ENCODE assay signal across 21 cellular contexts in the genomic region with DNA sequence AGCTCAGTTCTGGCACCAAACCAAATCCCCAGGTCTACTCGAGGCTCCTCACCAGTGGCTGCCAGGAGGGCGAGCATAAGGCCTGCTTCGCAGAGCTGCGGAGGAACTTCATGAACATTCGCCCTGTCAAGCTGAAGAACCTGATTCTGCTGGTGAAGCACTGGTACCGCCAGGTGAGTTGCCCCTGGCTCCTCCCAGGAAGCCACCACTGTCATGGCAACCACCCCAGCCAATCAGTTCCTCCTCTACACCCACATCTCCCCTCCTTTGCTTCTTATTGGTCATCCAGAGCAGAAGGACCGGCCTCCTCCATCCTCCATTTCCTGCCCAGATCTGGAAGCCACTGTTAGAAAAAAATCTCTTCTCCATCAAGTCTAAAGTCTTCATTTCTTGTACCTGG. TPM values are rescaled to one million over a fixed set of nuclear protein-coding genes. Genes with fewer than 3 reads are reported as not detected.
DNase-seq lines count a peak whose midpoint lies in the region; ATAC-seq and TF ChIP-seq lines count a peak whose summit lies in the region.
"Had no signal": no experiment of that assay in that cellular context is flagged by ENCODE, and none has a peak within 500 bp of the region (broad histone marks: within the 10 kb centered on the region; RNA-seq: fewer than 3 reads in every experiment).

No MANE protein-coding gene starts in this region.

- CTCF ChIA-PET in RWPE1 (lab: Yijun Ruan, JAX) = interaction anchor here (0.6 to 1.1 kb wide), 2 partner anchors 46 to 58 kb away, joined by 3 to 5 read pairs; no protein-coding TSS in a partner anchor

- H3K27ac ChIP-seq in WERI-Rb-1 (no peak overlapping the region), RWPE1 (no peak overlapping the region)
- H3K27ac ChIP-seq: cardiac muscle cell, hepatocyte, upper lobe of right lung, VCaP had no signal

- no peaks in the 10 kb centered on the region for H3K27me3 Mint-ChIP-seq in T-helper 1 cell treated with Interleukin-12 subunit alpha and Interleukin-12 subunit beta and Interleukin-4 antibody, amounts not matched to agents 30 μg/mL and 1 μg/mL, for 36 hours (ENCODE audit: low read depth)
- no peaks in the 10 kb centered on the region for H3K27me3 Mint-ChIP-seq in T-helper 2 cell treated with Interferon-gamma antibody and Interleukin-4, amounts not matched to agents 5 μg/mL and 100 μg/mL, for 36 hours (ENCODE audit: low read depth)
- H3K27me3 Mint-ChIP-seq: memory B cell had no signal

- peaks cover 87% of the 10 kb centered on the region for H3K36me3 Mint-ChIP-seq in T-helper 1 cell treated with Interleukin-12 subunit alpha and Interleukin-12 subunit beta and Interleukin-4 antibody, amounts not matched to agents 30 μg/mL and 1 μg/mL, for 36 hours (ENCODE audit: low read depth)
- H3K36me3 Mint-ChIP-seq in T-helper 2 cell treated with Interferon-gamma antibody and Interleukin-4, amounts not matched to agents 5 μg/mL and 100 μg/mL, for 36 hours (ENCODE audit: low read depth) = peaks cover 87% of the 10 kb centered on the region

- TF ChIP-seq CTCF in WERI-Rb-1 (IDR thresholded peaks at IDR 0.05; ENCODE audit: low read depth, low read length) = no peak
- TF ChIP-seq CTCF in RWPE1 (conservative IDR thresholded peaks at IDR 0.05; ENCODE audit: low read depth) = no peak

- DNase-seq in T-helper 1 cell (no peak), H7 (peak; percentile 52), iPS-NIHi11 (ENCODE audit: low spot score) (peak; percentile 35), WERI-Rb-1 (no peak), RWPE1 (ENCODE audit: low spot score) (no peak)
- no peak for DNase-seq in T-helper 2 cell treated with Interferon-gamma antibody and Interleukin-4, amounts not matched to agents 5 μg/mL and 100 μg/mL, for 36 hours (ENCODE audit: low spot score)
- DNase-seq: 8988T, activated gamma-delta T cell, amygdala, dermis blood vessel endothelial cell, DMS79 treated with DMSO at 0.1 percent for 48 hours, NCI-H1436, NCI-H524 treated with DMSO at 0.1 percent for 48 hours, upper lobe of right lung had no signal

- peak overlapping the region; percentile 0 for H3K27ac Mint-ChIP-seq in T-helper 1 cell treated with Interleukin-12 subunit alpha and Interleukin-12 subunit beta and Interleukin-4 antibody, amounts not matched to agents 30 μg/mL and 1 μg/mL, for 36 hours
- peak overlapping the region; percentile 5 for H3K27ac Mint-ChIP-seq in T-helper 2 cell treated with Interferon-gamma antibody and Interleukin-4, amounts not matched to agents 5 μg/mL and 100 μg/mL, for 36 hours
- H3K27ac Mint-ChIP-seq: memory B cell had no signal

- H3K9me3 Mint-ChIP-seq in T-helper 1 cell treated with Interleukin-12 subunit alpha and Interleukin-12 subunit beta and Interleukin-4 antibody, amounts not matched to agents 30 μg/mL and 1 μg/mL, for 36 hours = no peaks in the 10 kb centered on the region
- peaks cover 17% of the 10 kb centered on the region for H3K9me3 Mint-ChIP-seq in T-helper 2 cell treated with Interferon-gamma antibody and Interleukin-4, amounts not matched to agents 5 μg/mL and 100 μg/mL, for 36 hours

- no peak overlapping the region for H3K4me3 ChIP-seq in H7 (ENCODE audit: insufficient read depth, low read depth, low read length)
- H3K4me3 ChIP-seq in WERI-Rb-1 (ENCODE audit: low read depth, low read length) = no peak overlapping the region
- H3K4me3 ChIP-seq: cardiac muscle cell, hepatocyte, upper lobe of right lung had no signal

- no peak for ATAC-seq in GM19328 (IDR thresholded peaks at IDR 0.05; ENCODE audit: unreplicated experiment)
- ATAC-seq: Right ventricle myocardium inferior, upper lobe of right lung had no signal

- POLR2A ChIA-PET in RWPE1 (lab: Yijun Ruan, JAX; ENCODE audit: low non-redundant PET) = no interaction called here

- H3K27me3 ChIP-seq in H7 (ENCODE audit: control insufficient read depth, insufficient read depth, low read length) (no peaks in the 10 kb centered on the region), WERI-Rb-1 (ENCODE audit: insufficient read depth, low read depth, severe bottlenecking) (peaks cover 71% of the 10 kb centered on the region)
- H3K27me3 ChIP-seq: cardiac muscle cell, hepatocyte, upper lobe of right lung had no signal

- H3K4me1 Mint-ChIP-seq in T-helper 1 cell treated with Interleukin-12 subunit alpha and Interleukin-12 subunit beta and Interleukin-4 antibody, amounts not matched to agents 30 μg/mL and 1 μg/mL, for 36 hours (ENCODE audit: low read depth) = peaks cover 25% of the 10 kb centered on the region
- peaks cover 13% of the 10 kb centered on the region for H3K4me1 Mint-ChIP-seq in T-helper 2 cell treated with Interferon-gamma antibody and Interleukin-4, amounts not matched to agents 5 μg/mL and 100 μg/mL, for 36 hours (ENCODE audit: low read depth)
- H3K4me1 Mint-ChIP-seq: memory B cell had no signal

- H3K36me3 ChIP-seq in H7 (replicated peaks; ENCODE audit: control insufficient read depth, insufficient read depth, low read length) (no peaks in the 10 kb centered on the region), WERI-Rb-1 (no peaks in the 10 kb centered on the region)
- H3K36me3 ChIP-seq: cardiac muscle cell had no signal

- H3K4me3 Mint-ChIP-seq in T-helper 1 cell treated with Interleukin-12 subunit alpha and Interleukin-12 subunit beta and Interleukin-4 antibody, amounts not matched to agents 30 μg/mL and 1 μg/mL, for 36 hours = no peak overlapping the region
- H3K4me3 Mint-ChIP-seq in T-helper 2 cell treated with Interferon-gamma antibody and Interleukin-4, amounts not matched to agents 5 μg/mL and 100 μg/mL, for 36 hours = no peak overlapping the region
- H3K4me3 Mint-ChIP-seq: memory B cell had no signal

- H3K9me3 ChIP-seq in WERI-Rb-1 (ENCODE audit: severe bottlenecking) = peaks cover 29% of the 10 kb centered on the region
- H3K9me3 ChIP-seq: upper lobe of right lung had no signal

RNA-seq across cellular contexts. Expression of gene OAS2, which starts 17.2 kb away (rescaled TPM):
- not detected in 2 replicates for total RNA-seq in H7 (2014; rRNA removed; shearing (Covaris generic))
- total RNA-seq: cardiac muscle cell had no signal

RNA-seq across cellular contexts. Expression of gene OAS3, which starts 22.8 kb away (rescaled TPM):
- total RNA-seq in H7 (2014; rRNA removed; shearing (Covaris generic)) = 0.21 and 3.6 TPM in 2 replicates

RNA-seq across cellular contexts. Expression of gene OAS1, which starts 54.3 kb away (rescaled TPM):
- total RNA-seq in H7 (2014; rRNA removed; shearing (Covaris generic)) = 0.62 and 0.96 TPM in 2 replicates
- total RNA-seq: cardiac muscle cell had no signal

Comparison
In these comparisons a context has a peak if more than half of its experiments do, and no peak if none do; other contexts are left out.
1. DNase-seq: peak in H7 (single experiment) and iPS-NIHi11 (single experiment); none in T-helper 1 cell (0 of 5), T-helper 2 cell treated with Interferon-gamma antibody and Interleukin-4, amounts not matched to agents 5 μg/mL and 100 μg/mL, for 36 hours (single experiment), WERI-Rb-1 (single experiment) and RWPE1 (single experiment).